9 cellular contexts compared by ENCODE assay signal in genomic region chr19:927044-927706, GRCh38. TPM values are rescaled to one million over a fixed set of nuclear protein-coding genes. Genes with fewer than 3 reads are reported as not detected.
DNase-seq lines count a peak whose midpoint lies in the region; ATAC-seq and TF ChIP-seq lines count a peak whose summit lies in the region.
"Had no signal": no experiment of that assay in that cellular context is flagged by ENCODE, and none has a peak within 500 bp of the region (broad histone marks: within the 10 kb centered on the region; RNA-seq: fewer than 3 reads in every experiment).

No MANE protein-coding gene starts in this region.

- H3K27ac ChIP-seq in HUES6 (ENCODE audit: low read depth, low read length) (peak overlapping the region; percentile 97; the same call in 1 of the 2 replicates), brain microvascular endothelial cell (no peak overlapping the region), liver (ENCODE audit: low read depth in 1 of 2, low read length in 2 of 2) (peak overlapping the region; percentile 42 to 71)

- POLR2A ChIA-PET in BJ (lab: Charles Lee) = no interaction called here

- peak overlapping the region; percentile 90 for H3K4me3 Mint-ChIP-seq in type B pancreatic cell

- no peaks in the 10 kb centered on the region for H3K27me3 ChIP-seq in BJ (ENCODE audit: control insufficient read depth, insufficient read depth, low read length)
- no peaks in the 10 kb centered on the region for H3K27me3 ChIP-seq in HUES6 (ENCODE audit: control insufficient read depth, insufficient read depth, low read length)
- H3K27me3 ChIP-seq in brain microvascular endothelial cell (replicated peaks) = no peaks in the 10 kb centered on the region
- no peaks in the 10 kb centered on the region for H3K27me3 ChIP-seq in liver (ENCODE audit: control insufficient read depth in 4 of 4, insufficient read depth in 4 of 4, low read length in 3 of 4)

- TF ChIP-seq CTCF in BJ (IDR thresholded peaks at IDR 0.05; ENCODE audit: insufficient read depth, low read depth, low read length) = no peak
- TF ChIP-seq CTCF in brain microvascular endothelial cell (IDR thresholded peaks at IDR 0.05; ENCODE audit: low read depth, low read length, missing control alignments) = no peak
- no peak for TF ChIP-seq CTCF in liver (IDR thresholded peaks at IDR 0.05; ENCODE audit: low read depth, low read length, missing input control)
- no peak for TF ChIP-seq CTCF in type B pancreatic cell (conservative IDR thresholded peaks at IDR 0.05)

- H3K9me3 ChIP-seq in HUES6 (ENCODE audit: control insufficient read depth, insufficient read depth, low read depth, low read length) = no peaks in the 10 kb centered on the region
- H3K9me3 ChIP-seq in liver (ENCODE audit: control insufficient read depth in 4 of 4, low read length in 3 of 4) = no peaks in the 10 kb centered on the region

- H3K36me3 ChIP-seq in BJ (ENCODE audit: control insufficient read depth, insufficient read depth, low read length) (peaks cover 10% of the 10 kb centered on the region), HUES6 (ENCODE audit: control insufficient read depth, insufficient read depth, low read length) (peaks cover 29% of the 10 kb centered on the region), brain microvascular endothelial cell (replicated peaks) (peaks cover 9% of the 10 kb centered on the region), liver (ENCODE audit: control insufficient read depth in 4 of 4, insufficient read depth in 3 of 4, low read depth in 1 of 4, low read length in 3 of 4) (no peaks in the 10 kb centered on the region)

- H3K9ac ChIP-seq in HUES6 (ENCODE audit: low read length) = peak overlapping the region; percentile 78
- H3K9ac ChIP-seq in liver (ENCODE audit: low read depth in 1 of 2, low read length in 2 of 2) = no peak overlapping the region

- no peaks in the 10 kb centered on the region for H3K27me3 Mint-ChIP-seq in type B pancreatic cell

- H3K4me1 ChIP-seq in HUES6 (ENCODE audit: control insufficient read depth, insufficient read depth, low read length) (peaks cover 12% of the 10 kb centered on the region), liver (ENCODE audit: control insufficient read depth in 4 of 4, insufficient read depth in 4 of 4, low read length in 3 of 4) (peaks cover 11 to 32% (median 20%) of the 10 kb centered on the region in 4 donors)

- no peak for DNase-seq in BJ (ENCODE audit: low read depth)
- DNase-seq in brain microvascular endothelial cell = no peak
- peak; percentile 76 for DNase-seq in type B pancreatic cell (ENCODE audit: extremely low spot score, unreplicated experiment)
- DNase-seq in NCI-H1048 (lab: John Stamatoyannopoulos, UW) = no peak
- DNase-seq in stimulated activated naive CD4-positive, alpha-beta T cell treated with Interleukin-2 at 50 U/mL for 16 hours (lab: John Stamatoyannopoulos, UW) = no peak

- H3K4me1 Mint-ChIP-seq in type B pancreatic cell (ENCODE audit: unreplicated experiment) = peaks cover 5% of the 10 kb centered on the region

- no peaks in the 10 kb centered on the region for H3K36me3 Mint-ChIP-seq in type B pancreatic cell

- H3K27ac Mint-ChIP-seq in type B pancreatic cell = no peak overlapping the region

- no peaks in the 10 kb centered on the region for H3K9me3 Mint-ChIP-seq in type B pancreatic cell

- CTCF ChIA-PET in BJ (lab: Yijun Ruan, JAX) = interaction anchor here (0.6 to 1.5 kb wide), 4 partner anchors 55 to 179 kb away, joined by 3 to 7 read pairs (median 4); partner anchors contain the start of gene WDR18

- no peak for ATAC-seq in GM19351 (IDR thresholded peaks at IDR 0.05; ENCODE audit: unreplicated experiment)

- H3K4me3 ChIP-seq in BJ (ENCODE audit: low read depth, low read length) (peak overlapping the region; percentile 91), HUES6 (ENCODE audit: low read depth, low read length) (peak overlapping the region; percentile 65), brain microvascular endothelial cell (ENCODE audit: low read depth, low read length) (peak overlapping the region; percentile 82), liver (ENCODE audit: low read depth in 1 of 3, low read length in 3 of 3) (peak overlapping the region in 1 of 3 donors; percentile 90)

- no peak for TF ChIP-seq RAD21 in liver (IDR thresholded peaks at IDR 0.05)

- WGBS in liver = 1% methylated on average over 28 of the region's 28 CpGs

- in situ Hi-C loops in brain microvascular endothelial cell (cut with HindIII; ENCODE audit: low pct_ligation_motif_present, low sequenced_read_pairs) = no loop called here

TF ChIP-seq in liver, 16 proteins besides CTCF, POLR2A, EP300 and RAD21:
- TF ChIP-seq FOXA1 (IDR thresholded peaks at IDR 0.05) = no peak
- TF ChIP-seq, protein P1, sequence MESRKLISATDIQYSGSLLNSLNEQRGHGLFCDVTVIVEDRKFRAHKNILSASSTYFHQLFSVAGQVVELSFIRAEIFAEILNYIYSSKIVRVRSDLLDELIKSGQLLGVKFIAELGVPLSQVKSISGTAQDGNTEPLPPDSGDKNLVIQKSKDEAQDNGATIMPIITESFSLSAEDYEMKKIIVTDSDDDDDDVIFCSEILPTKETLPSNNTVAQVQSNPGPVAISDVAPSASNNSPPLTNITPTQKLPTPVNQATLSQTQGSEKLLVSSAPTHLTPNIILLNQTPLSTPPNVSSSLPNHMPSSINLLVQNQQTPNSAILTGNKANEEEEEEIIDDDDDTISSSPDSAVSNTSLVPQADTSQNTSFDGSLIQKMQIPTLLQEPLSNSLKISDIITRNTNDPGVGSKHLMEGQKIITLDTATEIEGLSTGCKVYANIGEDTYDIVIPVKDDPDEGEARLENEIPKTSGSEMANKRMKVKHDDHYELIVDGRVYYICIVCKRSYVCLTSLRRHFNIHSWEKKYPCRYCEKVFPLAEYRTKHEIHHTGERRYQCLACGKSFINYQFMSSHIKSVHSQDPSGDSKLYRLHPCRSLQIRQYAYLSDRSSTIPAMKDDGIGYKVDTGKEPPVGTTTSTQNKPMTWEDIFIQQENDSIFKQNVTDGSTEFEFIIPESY (IDR thresholded peaks at IDR 0.05) = no peak
- TF ChIP-seq RXRA (IDR thresholded peaks at IDR 0.05) = peak; percentile 8 to 23

RNA-seq across cellular contexts. Expression of gene ARID3A, which starts 1.3 kb away (rescaled TPM):
- polyA plus RNA-seq in BJ (2011; rRNA removed) (10.7 and 17.4 TPM in 2 replicates), liver (1 to 10 TPM in 1 of 2 donors, under 1 TPM in 1; 0.74 to 1.0 TPM)
- polyA minus RNA-seq in BJ (2011; rRNA and poly(A)+ RNA removed) = 21.9 and 36.1 TPM in 2 replicates
- total RNA-seq in liver (10 to 100 TPM in 1 of 2 donors, 1 to 10 TPM in 1; 5.2 to 42.4 TPM), type B pancreatic cell (ENCODE audit: low replicate concordance) (83.0 and 124 TPM in 2 replicates)

RNA-seq across cellular contexts. Expression of gene KISS1R, which starts 10.0 kb away (rescaled TPM):
- not detected in 2 replicates for polyA plus RNA-seq in BJ (2011; rRNA removed)
- not detected in 2 replicates for polyA minus RNA-seq in BJ (2011; rRNA and poly(A)+ RNA removed)
- not detected for total RNA-seq in liver
- polyA plus RNA-seq in liver = not detected
- total RNA-seq in type B pancreatic cell (ENCODE audit: low replicate concordance) = 1.2 and 2.2 TPM in 2 replicates
- total RNA-seq: pulmonary artery endothelial cell had no signal

RNA-seq across cellular contexts. Expression of gene R3HDM4, which starts 14.2 kb away (rescaled TPM):
- polyA plus RNA-seq in BJ (2011; rRNA removed) (35.3 and 46.6 TPM in 2 replicates), liver (10 to 100 TPM; 14.1 to 23.0 TPM)
- polyA minus RNA-seq in BJ (2011; rRNA and poly(A)+ RNA removed) = 18.0 and 26.9 TPM in 2 replicates
- total RNA-seq in liver (10 to 100 TPM; 17.4 to 72.4 TPM), type B pancreatic cell (ENCODE audit: low replicate concordance) (48.8 and 56.7 TPM in 2 replicates)

RNA-seq across cellular contexts. Expression of gene RNU6-9, which starts 33.9 kb away (rescaled TPM):
- polyA plus RNA-seq in BJ (2011; rRNA removed) = not detected in 2 replicates
- polyA minus RNA-seq in BJ (2011; rRNA and poly(A)+ RNA removed) = not detected in 2 replicates
- not detected for total RNA-seq in liver
- polyA plus RNA-seq in liver = not detected
- not detected in 2 replicates for total RNA-seq in type B pancreatic cell (ENCODE audit: low replicate concordance)
- total RNA-seq: pulmonary artery endothelial cell had no signal

RNA-seq across cellular contexts. Expression of gene MED16, which starts 34.2 kb away (rescaled TPM):
- polyA plus RNA-seq in BJ (2011; rRNA removed) (21.5 and 39.8 TPM in 2 replicates), liver (10 to 100 TPM; 30.6 to 50.5 TPM)
- polyA minus RNA-seq in BJ (2011; rRNA and poly(A)+ RNA removed) = 30.5 and 34.7 TPM in 2 replicates
- total RNA-seq in liver (10 to 100 TPM; 39.7 to 42.3 TPM), type B pancreatic cell (ENCODE audit: low replicate concordance) (59.6 and 74.2 TPM in 2 replicates)
